In the genomic region with DNA sequence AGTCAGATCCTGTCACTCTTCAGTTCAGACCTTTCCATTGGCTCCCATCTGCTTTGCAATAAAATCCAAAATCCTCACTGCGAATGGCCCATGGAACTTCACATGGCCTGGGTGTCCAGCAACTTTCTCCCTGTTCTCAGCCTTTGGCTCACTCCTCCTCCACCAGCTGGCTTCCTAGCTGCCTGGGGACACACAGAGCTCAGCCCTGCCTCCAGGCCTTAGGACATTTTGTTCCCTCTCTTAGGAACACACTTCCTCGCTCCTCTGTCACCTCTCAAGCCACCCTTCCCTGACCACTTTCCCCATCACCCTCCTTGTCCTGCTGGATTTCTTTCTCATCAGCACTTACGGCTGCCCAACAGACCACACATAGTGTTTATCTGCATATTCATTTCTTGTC, we compare ENCODE assay signal across 7 cellular contexts.
"Had no signal": no experiment of that assay in that cellular context is flagged by ENCODE, and none has a peak within 500 bp of the region (broad histone marks: within the 10 kb centered on the region; RNA-seq: fewer than 3 reads in every experiment).

No MANE protein-coding gene starts in this region.

- H3K27me3 ChIP-seq: ascending aorta, SJSA1 had no signal

- H3K9me3 ChIP-seq: ascending aorta, SJSA1 had no signal

- DNase-seq: activated CD4-positive, alpha-beta T cell treated with anti-CD3 and anti-CD28 coated beads, Interleukin-2, amount 50 U/mL, for 1 hour; activated naive CD4-positive, alpha-beta T cell; dorsolateral prefrontal cortex had no signal

- H3K4me1 ChIP-seq: ascending aorta, SJSA1 had no signal

- H3K27ac ChIP-seq: ascending aorta, dorsolateral prefrontal cortex, SJSA1 had no signal

- ATAC-seq: natural killer cell treated with Interleukin-12 subunit alpha and Interleukin-12 subunit beta and Interleukin-15 and Interleukin-18, amount 100 ng/mL, for 72 hours; stimulated activated effector memory CD8-positive, alpha-beta T cell treated with anti-CD3 and anti-CD28 coated beads, Interleukin-12 subunit alpha, Interleukin-12 subunit beta, amount 100 ng/mL, for 72 hours had no signal

- H3K4me3 ChIP-seq: ascending aorta, dorsolateral prefrontal cortex, SJSA1 had no signal

- H3K36me3 ChIP-seq: ascending aorta, SJSA1 had no signal
